Comparison of ENCODE assay signal across 28 cellular contexts in genomic region chr7:1970895-1971294, GRCh38.
"Had no signal": no experiment of that assay in that cellular context is flagged by ENCODE, and none has a peak within 500 bp of the region (broad histone marks: within the 10 kb centered on the region; RNA-seq: fewer than 3 reads in every experiment).

No MANE protein-coding gene starts in this region.

- H3K27ac Mint-ChIP-seq: activated CD4-positive, alpha-beta memory T cell treated with anti-CD3 and anti-CD28 coated beads for 36 hours; activated CD4-positive, alpha-beta T cell treated with anti-CD3 and anti-CD28 coated beads, Interleukin-2, amount 10 ng/mL, durations not matched to agents 24 days and 14 days; activated T-helper 1 cell treated with anti-CD3 and anti-CD28 coated beads, Interleukin-12 subunit alpha, Interleukin-12 subunit beta, Interleukin-2, Interleukin-4 antibody, amounts not matched to agents 30 ng/mL and 10 ng/mL and 1 ng/mL, durations not matched to agents 14 hours and 24 hours and 36 hours; memory B cell; stimulated activated effector memory CD8-positive, alpha-beta T cell treated with anti-CD3 and anti-CD28 coated beads, Interleukin-12 subunit alpha, Interleukin-12 subunit beta, amount 100 ng/mL, for 72 hours; T-helper 17 cell had no signal

- H3K9me3 Mint-ChIP-seq: activated CD4-positive, alpha-beta memory T cell treated with anti-CD3 and anti-CD28 coated beads for 36 hours; activated CD4-positive, alpha-beta T cell treated with anti-CD3 and anti-CD28 coated beads, Interleukin-2, amount 10 ng/mL, durations not matched to agents 24 days and 14 days; activated T-helper 1 cell treated with anti-CD3 and anti-CD28 coated beads, Interleukin-12 subunit alpha, Interleukin-12 subunit beta, Interleukin-2, Interleukin-4 antibody, amounts not matched to agents 30 ng/mL and 10 ng/mL and 1 ng/mL, durations not matched to agents 14 hours and 24 hours and 36 hours; memory B cell; neural crest cell; stimulated activated effector memory CD8-positive, alpha-beta T cell treated with anti-CD3 and anti-CD28 coated beads, Interleukin-12 subunit alpha, Interleukin-12 subunit beta, amount 100 ng/mL, for 72 hours had no signal

- H3K4me1 ChIP-seq: esophagus muscularis mucosa, foreskin keratinocyte, stomach, thyroid gland, upper lobe of left lung had no signal

- H3K27me3 ChIP-seq: esophagus muscularis mucosa, foreskin keratinocyte, stomach, thyroid gland, upper lobe of left lung had no signal

- H3K4me3 ChIP-seq: esophagus muscularis mucosa, skin epidermis, stomach, thyroid gland, upper lobe of left lung had no signal

- H3K9me3 ChIP-seq: esophagus muscularis mucosa, stomach, thyroid gland, upper lobe of left lung had no signal

- H3K27me3 Mint-ChIP-seq: activated CD4-positive, alpha-beta memory T cell treated with anti-CD3 and anti-CD28 coated beads for 36 hours; activated CD4-positive, alpha-beta T cell treated with anti-CD3 and anti-CD28 coated beads, Interleukin-2, amount 10 ng/mL, durations not matched to agents 24 days and 14 days; central memory CD8-positive, alpha-beta T cell; memory B cell; naive thymus-derived CD4-positive, alpha-beta T cell; T-helper 17 cell had no signal

- H3K36me3 Mint-ChIP-seq: stimulated activated effector memory CD8-positive, alpha-beta T cell treated with anti-CD3 and anti-CD28 coated beads, Interleukin-12 subunit alpha, Interleukin-12 subunit beta, amount 100 ng/mL, for 72 hours had no signal

- H3K27ac ChIP-seq: esophagus muscularis mucosa, foreskin keratinocyte, skin epidermis, stomach, thyroid gland, upper lobe of left lung, WERI-Rb-1 had no signal

- ATAC-seq: foreskin keratinocyte; naive thymus-derived CD4-positive, alpha-beta T cell; sciatic nerve; stimulated activated effector memory CD8-positive, alpha-beta T cell treated with anti-CD3 and anti-CD28 coated beads, Interleukin-12 subunit alpha, Interleukin-12 subunit beta, amount 100 ng/mL, for 72 hours; T-helper 17 cell had no signal

- DNase-seq: activated CD4-positive, alpha-beta memory T cell treated with anti-CD3 and anti-CD28 coated beads for 36 hours; activated CD4-positive, alpha-beta T cell treated with anti-CD3 and anti-CD28 coated beads, Interleukin-2, amount 10 ng/mL, durations not matched to agents 24 days and 14 days; activated CD4-positive, CD25-positive, alpha-beta regulatory T cell treated with anti-CD3 and anti-CD28 coated beads, Interleukin-2, amount 50 U/mL, for 72 hours; activated CD8-positive, alpha-beta memory T cell treated with anti-CD3 and anti-CD28 coated beads, Interleukin-2, amount 50 U/mL, for 4 hours; activated gamma-delta T cell treated with Interleukin-2 at 50 U/mL for 16 hours; activated naive CD4-positive, alpha-beta T cell treated with anti-CD3 and anti-CD28 coated beads, Interleukin-2, amount 50 U/mL, for 16 hours; activated T-cell treated with anti-CD3 and anti-CD28 coated beads, Interleukin-2, amount 50 U/mL, for 1 hour; dermis blood vessel endothelial cell; effector CD4-positive, alpha-beta T cell; foreskin keratinocyte; midbrain; naive thymus-derived CD4-positive, alpha-beta T cell; stimulated activated CD4-positive, alpha-beta T cell treated with anti-CD3 and anti-CD28 coated beads, Interleukin-4, amount 100 ng/mL, for 24 hours; stomach; SW 1271; T1000; thyroid gland; upper lobe of left lung; WERI-Rb-1 had no signal

- H3K4me3 Mint-ChIP-seq: activated CD4-positive, alpha-beta memory T cell treated with anti-CD3 and anti-CD28 coated beads for 36 hours; activated CD4-positive, alpha-beta T cell treated with anti-CD3 and anti-CD28 coated beads, Interleukin-2, amount 10 ng/mL, durations not matched to agents 24 days and 14 days; activated T-helper 1 cell treated with anti-CD3 and anti-CD28 coated beads, Interleukin-12 subunit alpha, Interleukin-12 subunit beta, Interleukin-2, Interleukin-4 antibody, amounts not matched to agents 30 ng/mL and 10 ng/mL and 1 ng/mL, durations not matched to agents 14 hours and 24 hours and 36 hours; central memory CD8-positive, alpha-beta T cell; memory B cell; neural crest cell; stimulated activated effector memory CD8-positive, alpha-beta T cell treated with anti-CD3 and anti-CD28 coated beads, Interleukin-12 subunit alpha, Interleukin-12 subunit beta, amount 100 ng/mL, for 72 hours; T-helper 17 cell had no signal
